ENCODE assay signal across 27 cellular contexts in the genomic region with DNA sequence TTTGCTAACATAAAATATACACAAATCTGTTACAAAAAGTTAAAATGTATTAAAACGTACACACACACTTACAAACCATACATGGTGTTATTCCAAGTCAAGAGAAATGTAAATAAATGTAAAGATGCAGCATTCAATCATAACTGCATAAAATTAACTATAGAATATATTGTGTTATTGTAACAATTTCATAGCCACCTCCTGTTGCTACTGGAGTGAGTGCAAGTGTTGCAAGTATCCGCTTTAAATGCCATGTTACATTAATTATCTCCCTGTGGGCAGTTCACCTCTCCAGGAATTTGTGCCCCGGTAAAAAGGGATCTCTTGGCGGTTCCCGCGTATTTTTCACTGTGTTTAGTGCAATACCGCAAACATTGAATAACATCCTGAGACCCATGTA. TPM values are rescaled to one million over a fixed set of nuclear protein-coding genes. Genes with fewer than 3 reads are reported as not detected.
DNase-seq lines count a peak whose midpoint lies in the region; ATAC-seq, FAIRE-seq and TF ChIP-seq lines count a peak whose summit lies in the region.
"Had no signal": no experiment of that assay in that cellular context is flagged by ENCODE, and none has a peak within 500 bp of the region (broad histone marks: within the 10 kb centered on the region; RNA-seq: fewer than 3 reads in every experiment).

No MANE protein-coding gene starts in this region.

- H3K79me2 ChIP-seq in osteoblast (ENCODE audit: insufficient read depth, low read length) = no peaks in the 10 kb centered on the region

- peaks cover 27 to 29% of the 10 kb centered on the region in 2 donors for H3K27me3 Mint-ChIP-seq in natural killer cell (ENCODE audit: low read depth in 2 of 2)
- H3K27me3 Mint-ChIP-seq in natural killer cell treated with Interleukin-12 subunit alpha and Interleukin-12 subunit beta and Interleukin-15 and Interleukin-18, amount 100 ng/mL, for 72 hours = peaks cover 19 to 35% of the 10 kb centered on the region in 2 donors

- H3K27ac ChIP-seq in kidney (ENCODE audit: low read depth in 2 of 2, low read length in 2 of 2) (no peak overlapping the region), osteoblast (ENCODE audit: low read depth, low read length) (no peak overlapping the region)
- H3K27ac ChIP-seq: 22Rv1; A549; BLaER1 treated with 17β-estradiol and CSF1 and Interleukin-3, amounts not matched to agents 10 nM and 100 nM; GM23248 had no signal

- H3K27ac Mint-ChIP-seq in natural killer cell = no peak overlapping the region
- no peak overlapping the region for H3K27ac Mint-ChIP-seq in natural killer cell treated with Interleukin-12 subunit alpha and Interleukin-12 subunit beta and Interleukin-15 and Interleukin-18, amount 100 ng/mL, for 72 hours
- H3K27ac Mint-ChIP-seq: CD4-positive, alpha-beta T cell; CD8-positive, alpha-beta memory T cell had no signal

- no peaks in the 10 kb centered on the region for H3K9me3 Mint-ChIP-seq in natural killer cell
- H3K9me3 Mint-ChIP-seq in natural killer cell treated with Interleukin-12 subunit alpha and Interleukin-12 subunit beta and Interleukin-15 and Interleukin-18, amount 100 ng/mL, for 72 hours = no peaks in the 10 kb centered on the region
- H3K9me3 Mint-ChIP-seq: CD14-positive monocyte; CD4-positive, alpha-beta T cell; CD8-positive, alpha-beta memory T cell had no signal

- H3K4me3 ChIP-seq in kidney (ENCODE audit: low read length in 2 of 2) (no peak overlapping the region), osteoblast (ENCODE audit: insufficient read depth, low read length) (no peak overlapping the region)
- H3K4me3 ChIP-seq: A549; BLaER1 treated with 17β-estradiol and CSF1 and Interleukin-3, amounts not matched to agents 10 nM and 100 nM; GM12878; GM23248 had no signal

- no peak overlapping the region for H2AFZ ChIP-seq in osteoblast (ENCODE audit: low read length)

- peak overlapping the region; percentile 21 for H3K4me3 Mint-ChIP-seq in natural killer cell
- no peak overlapping the region for H3K4me3 Mint-ChIP-seq in natural killer cell treated with Interleukin-12 subunit alpha and Interleukin-12 subunit beta and Interleukin-15 and Interleukin-18, amount 100 ng/mL, for 72 hours
- H3K4me3 Mint-ChIP-seq: CD14-positive monocyte; CD4-positive, alpha-beta T cell; CD8-positive, alpha-beta memory T cell had no signal

- no peak for ATAC-seq in natural killer cell
- no peak for ATAC-seq in natural killer cell treated with Interleukin-12 subunit alpha and Interleukin-12 subunit beta and Interleukin-15 and Interleukin-18, amount 100 ng/mL, for 72 hours
- ATAC-seq: A549, GM12878 had no signal

- H3K4me2 ChIP-seq in osteoblast (ENCODE audit: insufficient read depth, low read length) = no peak overlapping the region
- H3K4me2 ChIP-seq: A549; BLaER1 treated with 17β-estradiol and CSF1 and Interleukin-3, amounts not matched to agents 10 nM and 100 nM had no signal

- H3K36me3 Mint-ChIP-seq in natural killer cell = no peaks in the 10 kb centered on the region
- H3K36me3 Mint-ChIP-seq in natural killer cell treated with Interleukin-12 subunit alpha and Interleukin-12 subunit beta and Interleukin-15 and Interleukin-18, amount 100 ng/mL, for 72 hours = no peaks in the 10 kb centered on the region
- H3K36me3 Mint-ChIP-seq: CD14-positive monocyte; CD8-positive, alpha-beta memory T cell had no signal

- no peak for FAIRE-seq in kidney (lab: Jason Lieb, UNC)
- FAIRE-seq: A549, D721Med, GM12878, GM19239, H1 had no signal

- H3K9ac ChIP-seq in kidney (ENCODE audit: low read length in 2 of 2) = no peak overlapping the region
- H3K9ac ChIP-seq: BLaER1 treated with 17β-estradiol and CSF1 and Interleukin-3, amounts not matched to agents 10 nM and 100 nM; GM23248 had no signal

- H3K9me3 ChIP-seq in kidney (ENCODE audit: control insufficient read depth in 1 of 2, low read length in 2 of 2) = no peaks in the 10 kb centered on the region
- no peaks in the 10 kb centered on the region for H3K9me3 ChIP-seq in osteoblast (ENCODE audit: low read depth, low read length)
- H3K9me3 ChIP-seq: A549; BE2C; BLaER1 treated with 17β-estradiol and CSF1 and Interleukin-3, amounts not matched to agents 10 nM and 100 nM had no signal

- H3K4me1 ChIP-seq in kidney (ENCODE audit: control insufficient read depth in 1 of 2, insufficient read depth in 1 of 2, low read depth in 1 of 2, low read length in 2 of 2) = peaks cover 6 to 8% of the 10 kb centered on the region in 2 donors
- H3K4me1 ChIP-seq in osteoblast (ENCODE audit: insufficient read depth, low read length) = no peaks in the 10 kb centered on the region
- H3K4me1 ChIP-seq: BE2C had no signal

- peaks cover 0 to 9% of the 10 kb centered on the region in 2 donors for H3K4me1 Mint-ChIP-seq in natural killer cell
- H3K4me1 Mint-ChIP-seq in natural killer cell treated with Interleukin-12 subunit alpha and Interleukin-12 subunit beta and Interleukin-15 and Interleukin-18, amount 100 ng/mL, for 72 hours (ENCODE audit: low read depth in 2 of 2) = peaks cover 0 to 5% of the 10 kb centered on the region in 2 donors

- intact Hi-C loops in natural killer cell (cut with micrococcal nuclease) (no loop called here), kidney (cut with DNase I) (no loop called here)

- TF ChIP-seq CTCF in natural killer cell (IDR thresholded peaks at IDR 0.05) (no peak), kidney (IDR thresholded peaks at IDR 0.05; ENCODE audit: borderline replicate concordance, extremely low read depth, insufficient read depth) (no peak), osteoblast (IDR thresholded peaks at IDR 0.05; ENCODE audit: extremely low read depth, low read depth, low read length) (no peak)

- H3K36me3 ChIP-seq in kidney (ENCODE audit: control insufficient read depth in 1 of 2, insufficient read depth in 2 of 2, low read length in 2 of 2) (no peaks in the 10 kb centered on the region), osteoblast (ENCODE audit: insufficient read depth, low read length) (no peaks in the 10 kb centered on the region)
- H3K36me3 ChIP-seq: BE2C; BLaER1 treated with 17β-estradiol and CSF1 and Interleukin-3, amounts not matched to agents 10 nM and 100 nM had no signal

- peaks cover 7% of the 10 kb centered on the region for H3K27me3 ChIP-seq in osteoblast (ENCODE audit: insufficient read depth, low read length)
- H3K27me3 ChIP-seq: BLaER1 treated with 17β-estradiol and CSF1 and Interleukin-3, amounts not matched to agents 10 nM and 100 nM had no signal

- H4K20me1 ChIP-seq in osteoblast (ENCODE audit: insufficient read depth, low read length) = peaks cover under 1% of the 10 kb centered on the region

- no peak for DNase-seq in natural killer cell
- no peak for DNase-seq in natural killer cell treated with Interleukin-12 subunit alpha and Interleukin-12 subunit beta and Interleukin-15 and Interleukin-18, amount 100 ng/mL, for 72 hours (ENCODE audit: low spot score)
- DNase-seq in kidney = peak; percentile 1
- DNase-seq in osteoblast (ENCODE audit: insufficient read length, low spot score, missing footprints) = peak; percentile 49
- no peak for DNase-seq in stimulated activated naive CD4-positive, alpha-beta T cell treated with Interleukin-2 at 50 U/mL for 16 hours (lab: John Stamatoyannopoulos, UW)
- DNase-seq in hepatic stellate cell (ENCODE audit: low spot score) = no peak
- no peak for DNase-seq in DMS53 treated with DMSO at 0.1 percent for 48 hours (lab: John Stamatoyannopoulos, UW; ENCODE audit: unreplicated experiment)
- DNase-seq: ACHN; AML-193; BE2C; CD4-positive, alpha-beta T cell; CD8-positive, alpha-beta memory T cell; DMS 273 treated with DMSO at 0.1 percent for 48 hours; DMS53; DND-41; GDM1; GM23248; H7; HCEC 1CT had no signal

RNA-seq across cellular contexts. Expression of gene INSR, which starts 3.5 kb away (rescaled TPM):
- total RNA-seq in natural killer cell (1 to 10 TPM in 2 of 3 donors, under 1 TPM in 1; 0.50 to 4.9 (median 2.0) TPM), kidney (50.4 TPM), osteoblast (36.8 and 44.2 TPM in 2 replicates)
- 1 to 10 TPM; 1.1 to 1.7 TPM for total RNA-seq in natural killer cell treated with Interleukin-12 subunit alpha and Interleukin-12 subunit beta and Interleukin-15 and Interleukin-18, amount 100 ng/mL, for 72 hours
- polyA plus RNA-seq in kidney (ENCODE audit: insufficient read depth, low read depth, low replicate concordance) = 15.5 TPM
- polyA plus RNA-seq: CD8-positive, alpha-beta memory T cell had no signal

RNA-seq across cellular contexts. Expression of gene ARHGEF18, which starts 51.0 kb away (rescaled TPM):
- total RNA-seq in natural killer cell (10 to 100 TPM; 53.6 to 61.5 (median 54.1) TPM), kidney (42.6 TPM), osteoblast (32.1 and 44.5 TPM in 2 replicates)
- total RNA-seq in natural killer cell treated with Interleukin-12 subunit alpha and Interleukin-12 subunit beta and Interleukin-15 and Interleukin-18, amount 100 ng/mL, for 72 hours = 10 to 100 TPM; 42.3 to 56.3 TPM
- polyA plus RNA-seq in kidney (ENCODE audit: insufficient read depth, low read depth, low replicate concordance) = 18.5 TPM

Comparison
In these comparisons a context has a peak if more than half of its experiments do, and no peak if none do; other contexts are left out.
1. DNase-seq: peak in kidney (single experiment) and osteoblast (single experiment); none in natural killer cell (single experiment), natural killer cell treated with Interleukin-12 subunit alpha and Interleukin-12 subunit beta and Interleukin-15 and Interleukin-18, amount 100 ng/mL, for 72 hours (single experiment), stimulated activated naive CD4-positive, alpha-beta T cell treated with Interleukin-2 at 50 U/mL for 16 hours (single experiment), hepatic stellate cell (single experiment) and DMS53 treated with DMSO at 0.1 percent for 48 hours (single experiment).